Comparison of ENCODE assay signal across 8 cellular contexts in genomic region chr3:140941434-140942220, GRCh38. TPM values are rescaled to one million over a fixed set of nuclear protein-coding genes. Genes with fewer than 3 reads are reported as not detected.
DNase-seq lines count a peak whose midpoint lies in the region; ATAC-seq and TF ChIP-seq lines count a peak whose summit lies in the region.

Gene SLC25A36 (plus strand): TSS chr3:140941836. CDS start chr3:140942055, 219 bp downstream.

- DNase-seq in COR-L47 (lab: John Stamatoyannopoulos, UW) = peak; percentile 100
- DNase-seq in HUDEP-2 (lab: John Stamatoyannopoulos, UW; ENCODE audit: unreplicated experiment in 76 of 76) = peak in 75 of 76 experiments; percentile 26 to 95 (median 89)
- DNase-seq in NT2/D1 (ENCODE audit: low read depth, low spot score) = peak; percentile 99
- DNase-seq in activated CD8-positive, alpha-beta memory T cell treated with anti-CD3 and anti-CD28 coated beads, Interleukin-2, amount 10 ng/mL, durations not matched to agents 7 days and 5 days = peak; percentile 98
- DNase-seq in endodermal cell = peak; percentile 99
- DNase-seq in mesendoderm = peak; percentile 100
- peak; percentile 91 for DNase-seq in stimulated activated CD8-positive, alpha-beta memory T cell treated with anti-CD3 and anti-CD28 coated beads, Interleukin-15, amount 100 ng/mL, for 1 hour (ENCODE audit: low read depth)

- peak within 1 kb of the TSS; percentile 96 for H3K27ac Mint-ChIP-seq in activated CD8-positive, alpha-beta memory T cell treated with anti-CD3 and anti-CD28 coated beads, Interleukin-2, amount 10 ng/mL, durations not matched to agents 7 days and 5 days
- peak within 1 kb of the TSS; percentile 100 for H3K27ac Mint-ChIP-seq in endodermal cell

- H3K4me1 ChIP-seq in NT2/D1 (ENCODE audit: insufficient read depth, insufficient read length) = no peaks in the 10 kb centered on the region
- H3K4me1 ChIP-seq in endodermal cell (ENCODE audit: control insufficient read depth, insufficient read depth, low read length) = peaks cover 4% of the 10 kb centered on the region
- no peaks in the 10 kb centered on the region for H3K4me1 ChIP-seq in mesendoderm (ENCODE audit: control insufficient read depth, low read depth, low read length)

- no peak within 1 kb of the TSS for H2AK5ac ChIP-seq in mesendoderm (ENCODE audit: low read length)

- H3K9me3 ChIP-seq in NT2/D1 (ENCODE audit: insufficient read depth, low read length) = no peaks in the 10 kb centered on the region
- H3K9me3 ChIP-seq in endodermal cell (ENCODE audit: control insufficient read depth, low read length) = no peaks in the 10 kb centered on the region

- H2BK5ac ChIP-seq in mesendoderm (ENCODE audit: low read length) = peak within 1 kb of the TSS; percentile 63

- H3K56ac ChIP-seq in mesendoderm (ENCODE audit: low read length) = peak within 1 kb of the TSS; percentile 99

- H3K4me2 ChIP-seq in mesendoderm (ENCODE audit: low read length) = peak within 1 kb of the TSS; percentile 96

- H3K36me3 Mint-ChIP-seq in activated CD8-positive, alpha-beta memory T cell treated with anti-CD3 and anti-CD28 coated beads, Interleukin-2, amount 10 ng/mL, durations not matched to agents 7 days and 5 days = peaks cover 8% of the 10 kb centered on the region
- no peaks in the 10 kb centered on the region for H3K36me3 Mint-ChIP-seq in endodermal cell (ENCODE audit: low read depth)

- H4K8ac ChIP-seq in mesendoderm (ENCODE audit: low read depth, low read length) = no peak within 1 kb of the TSS

- H3K27me3 Mint-ChIP-seq in activated CD8-positive, alpha-beta memory T cell treated with anti-CD3 and anti-CD28 coated beads, Interleukin-2, amount 10 ng/mL, durations not matched to agents 7 days and 5 days = no peaks in the 10 kb centered on the region
- H3K27me3 Mint-ChIP-seq in endodermal cell (ENCODE audit: insufficient read depth) = peaks cover 4% of the 10 kb centered on the region

- CTCF ChIA-PET in activated CD8-positive, alpha-beta memory T cell treated with anti-CD3 and anti-CD28 coated beads, Interleukin-2, amount 10 ng/mL, durations not matched to agents 7 days and 5 days (lab: Charles Lee) = interaction anchor here (1.4 kb wide), 2 partner anchors 12 to 290 kb away, joined by 4 read pairs; partner anchors contain the start of gene PXYLP1

- no peak for TF ChIP-seq CTCF in endodermal cell (conservative IDR thresholded peaks at IDR 0.05)

- H2BK120ac ChIP-seq in mesendoderm (ENCODE audit: low read depth, low read length) = no peak within 1 kb of the TSS

- no peak within 1 kb of the TSS for H2BK15ac ChIP-seq in mesendoderm (replicated peaks; ENCODE audit: low read depth)

- peaks cover 32% of the 10 kb centered on the region for H3K4me1 Mint-ChIP-seq in activated CD8-positive, alpha-beta memory T cell treated with anti-CD3 and anti-CD28 coated beads, Interleukin-2, amount 10 ng/mL, durations not matched to agents 7 days and 5 days
- peaks cover 26% of the 10 kb centered on the region for H3K4me1 Mint-ChIP-seq in endodermal cell

- ATAC-seq in GM21381 (IDR thresholded peaks at IDR 0.05; ENCODE audit: unreplicated experiment) = peak; percentile 97
- peak; percentile 98 for ATAC-seq in activated CD8-positive, alpha-beta memory T cell treated with anti-CD3 and anti-CD28 coated beads, Interleukin-2, amount 10 ng/mL, durations not matched to agents 7 days and 5 days

- no peaks in the 10 kb centered on the region for H3K27me3 ChIP-seq in NT2/D1 (ENCODE audit: insufficient read depth, insufficient read length)
- H3K27me3 ChIP-seq in endodermal cell (ENCODE audit: control insufficient read depth, insufficient read depth, low read length, poor library complexity, severe bottlenecking) = no peaks in the 10 kb centered on the region
- no peaks in the 10 kb centered on the region for H3K27me3 ChIP-seq in mesendoderm (ENCODE audit: insufficient read depth, low read length, poor library complexity)

- no peak within 1 kb of the TSS for H4K5ac ChIP-seq in mesendoderm (ENCODE audit: low read length)

- H3K9me3 Mint-ChIP-seq in activated CD8-positive, alpha-beta memory T cell treated with anti-CD3 and anti-CD28 coated beads, Interleukin-2, amount 10 ng/mL, durations not matched to agents 7 days and 5 days (ENCODE audit: low read depth) = no peaks in the 10 kb centered on the region
- peaks cover 5% of the 10 kb centered on the region for H3K9me3 Mint-ChIP-seq in endodermal cell

- peak within 1 kb of the TSS; percentile 98 for H3K9ac ChIP-seq in NT2/D1 (ENCODE audit: insufficient read length, low read depth)
- peak within 1 kb of the TSS; percentile 90 for H3K9ac ChIP-seq in endodermal cell (ENCODE audit: extremely low read depth, low read length, poor library complexity, severe bottlenecking)
- H3K9ac ChIP-seq in mesendoderm (ENCODE audit: low read length) = peak within 1 kb of the TSS; percentile 97

- H3K4ac ChIP-seq in mesendoderm (ENCODE audit: low read depth, low read length) = peak within 1 kb of the TSS; percentile 64

- H3K23ac ChIP-seq in mesendoderm (ENCODE audit: low read length) = no peak within 1 kb of the TSS

- H3K36me3 ChIP-seq in NT2/D1 (ENCODE audit: insufficient read depth, insufficient read length, low read length) (peaks cover 6% of the 10 kb centered on the region), endodermal cell (ENCODE audit: control insufficient read depth, insufficient read depth, low read length) (no peaks in the 10 kb centered on the region), mesendoderm (ENCODE audit: control insufficient read depth, insufficient read depth, low read length) (no peaks in the 10 kb centered on the region)

- H3K79me1 ChIP-seq in mesendoderm (ENCODE audit: low read length) = peaks cover 2% of the 10 kb centered on the region

- 0 to 1% methylated on average over 20 to 62 of the region's 72 CpGs for WGBS in endodermal cell (ENCODE audit: insufficient coverage in 1 of 2, insufficient read length in 1 of 2), 2 experiments
- WGBS in mesendoderm (ENCODE audit: extremely low coverage, insufficient coverage, low lambda C conversion rate) = no CpG with 5 or more reads among the region's 72 CpGs

- H3K4me3 ChIP-seq in NT2/D1 (ENCODE audit: insufficient read length, low read depth) (peak within 1 kb of the TSS; percentile 97), endodermal cell (ENCODE audit: low read length) (peak within 1 kb of the TSS; percentile 95), mesendoderm (ENCODE audit: low read length) (peak within 1 kb of the TSS; percentile 97)

- H3K18ac ChIP-seq in mesendoderm (ENCODE audit: low read length) = peak within 1 kb of the TSS; percentile 85

- H3K27ac ChIP-seq in endodermal cell (ENCODE audit: low read depth, low read length) = peak within 1 kb of the TSS; percentile 97
- H3K27ac ChIP-seq in mesendoderm (ENCODE audit: low read depth, low read length) = peak within 1 kb of the TSS; percentile 98

- H3K4me3 Mint-ChIP-seq in activated CD8-positive, alpha-beta memory T cell treated with anti-CD3 and anti-CD28 coated beads, Interleukin-2, amount 10 ng/mL, durations not matched to agents 7 days and 5 days = peak within 1 kb of the TSS; percentile 83
- H3K4me3 Mint-ChIP-seq in endodermal cell = peak within 1 kb of the TSS; percentile 94

- H3K79me2 ChIP-seq in mesendoderm (ENCODE audit: control insufficient read depth, insufficient read depth, low read length) = peaks cover 33% of the 10 kb centered on the region

RNA-seq across cellular contexts. Expression of gene SLC25A36, which starts in this region (rescaled TPM):
- total RNA-seq in activated CD8-positive, alpha-beta memory T cell treated with anti-CD3 and anti-CD28 coated beads, Interleukin-2, amount 10 ng/mL, durations not matched to agents 7 days and 5 days = 10 to 100 TPM; 50.4 to 53.3 TPM
- 100 to 1,000 TPM in 1 of 2 donors, 10 to 100 TPM in 1; 82.6 to 101 TPM for total RNA-seq in endodermal cell
- 112 TPM for polyA plus RNA-seq in endodermal cell (2013, experiment 1 of 2)
- 104 TPM for polyA plus RNA-seq in endodermal cell (2013, experiment 2 of 2)
- polyA plus RNA-seq in mesendoderm (2013, experiment 1 of 2) = 31.3 TPM
- 32.8 TPM for polyA plus RNA-seq in mesendoderm (2013, experiment 2 of 2)

Comparison
In these comparisons a context has a peak if more than half of its experiments do, and no peak if none do; other contexts are left out.
1. Peak in every context shown above with its lines: DNase-seq, ATAC-seq, H3K4me3 ChIP-seq and H3K27ac ChIP-seq.